In the genomic region with DNA sequence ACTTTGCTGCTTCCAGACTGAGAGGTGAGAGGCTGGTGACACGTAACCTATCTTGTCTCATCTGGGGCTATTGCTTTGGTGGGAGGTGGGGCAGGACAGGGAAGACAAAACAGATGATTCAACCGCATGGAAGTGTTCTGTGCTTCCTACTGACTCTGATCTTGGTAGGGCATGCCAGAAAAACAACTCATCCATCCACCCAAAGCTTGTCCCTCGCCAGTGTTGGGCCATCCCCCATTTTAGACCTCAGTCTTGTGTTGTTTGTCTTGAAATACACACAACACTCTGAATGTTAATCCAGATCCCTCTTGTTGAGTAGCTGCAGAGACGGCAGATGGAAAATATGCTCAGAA, we compare ENCODE assay signal across 20 cellular contexts. TPM values are rescaled to one million over a fixed set of nuclear protein-coding genes. Genes with fewer than 3 reads are reported as not detected.
DNase-seq lines count a peak whose midpoint lies in the region; ATAC-seq and TF ChIP-seq lines count a peak whose summit lies in the region.
"Had no signal": no experiment of that assay in that cellular context is flagged by ENCODE, and none has a peak within 500 bp of the region (broad histone marks: within the 10 kb centered on the region; RNA-seq: fewer than 3 reads in every experiment).

No MANE protein-coding gene starts in this region.

- no peaks in the 10 kb centered on the region for H3K36me3 Mint-ChIP-seq in endodermal cell (ENCODE audit: low read depth)
- H3K36me3 Mint-ChIP-seq: activated naive CD4-positive, alpha-beta T cell treated with anti-CD3 and anti-CD28 coated beads, Interleukin-2, amount 50 U/mL, for 24 hours; naive B cell had no signal

- intact Hi-C loops in esophagus squamous epithelium (cut with DNase I): no loop called here
- intact Hi-C loops in mucosa of descending colon (cut with DNase I, micrococcal nuclease): no loop called here

- no peaks in the 10 kb centered on the region for H3K36me3 ChIP-seq in endodermal cell (ENCODE audit: control insufficient read depth, insufficient read depth, low read length)
- H3K36me3 ChIP-seq in mesodermal cell (ENCODE audit: control insufficient read depth, insufficient read depth, low read length): no peaks in the 10 kb centered on the region
- H3K36me3 ChIP-seq in BE2C: no peaks in the 10 kb centered on the region
- H3K36me3 ChIP-seq in esophagus squamous epithelium: no peaks in the 10 kb centered on the region
- H3K36me3 ChIP-seq in mucosa of descending colon (ENCODE audit: low read depth): no peaks in the 10 kb centered on the region
- H3K36me3 ChIP-seq: left ventricle myocardium inferior had no signal

- DNase-seq in DMS53 treated with DMSO at 0.1 percent for 48 hours (lab: John Stamatoyannopoulos, UW; ENCODE audit: unreplicated experiment) (peak; percentile 40), M059J (ENCODE audit: low read depth) (peak; percentile 70), endodermal cell (no peak), BE2C (no peak), esophagus squamous epithelium (lab: John Stamatoyannopoulos, UW) (no peak), mucosa of descending colon (no peak), nucleus accumbens (lab: John Stamatoyannopoulos, UW) (no peak)
- DNase-seq: activated CD8-positive, alpha-beta memory T cell treated with anti-CD3 and anti-CD28 coated beads, Interleukin-2, amount 50 U/mL, for 4 hours; C1 segment of cervical spinal cord; hippocampal formation; left ventricle myocardium inferior; naive B cell had no signal

- no peak overlapping the region for H3K27ac ChIP-seq in endodermal cell (ENCODE audit: low read depth, low read length)
- peak overlapping the region; percentile 75 for H3K27ac ChIP-seq in mesodermal cell (ENCODE audit: low read depth, low read length, severe bottlenecking)
- no peak overlapping the region for H3K27ac ChIP-seq in esophagus squamous epithelium
- H3K27ac ChIP-seq: left ventricle myocardium inferior had no signal

- no peaks in the 10 kb centered on the region for H3K9me3 Mint-ChIP-seq in endodermal cell
- H3K9me3 Mint-ChIP-seq: activated naive CD4-positive, alpha-beta T cell treated with anti-CD3 and anti-CD28 coated beads, Interleukin-2, amount 50 U/mL, for 24 hours; central memory CD8-positive, alpha-beta T cell; T-helper 1 cell treated with Interleukin-12 subunit alpha and Interleukin-12 subunit beta and Interleukin-4 antibody, amounts not matched to agents 30 μg/mL and 1 μg/mL, for 36 hours had no signal

- H3K27me3 ChIP-seq in endodermal cell (ENCODE audit: control insufficient read depth, insufficient read depth, low read length, poor library complexity, severe bottlenecking) (no peaks in the 10 kb centered on the region), BE2C (no peaks in the 10 kb centered on the region), esophagus squamous epithelium (no peaks in the 10 kb centered on the region)

- H3K27me3 Mint-ChIP-seq in endodermal cell (ENCODE audit: insufficient read depth): no peaks in the 10 kb centered on the region
- H3K27me3 Mint-ChIP-seq: activated naive CD4-positive, alpha-beta T cell treated with anti-CD3 and anti-CD28 coated beads, Interleukin-2, amount 50 U/mL, for 24 hours had no signal

- H3K4me3 Mint-ChIP-seq in endodermal cell: peak overlapping the region; percentile 7
- H3K4me3 Mint-ChIP-seq: activated naive CD4-positive, alpha-beta T cell treated with anti-CD3 and anti-CD28 coated beads, Interleukin-2, amount 50 U/mL, for 24 hours; central memory CD8-positive, alpha-beta T cell; naive B cell; T-helper 1 cell treated with Interleukin-12 subunit alpha and Interleukin-12 subunit beta and Interleukin-4 antibody, amounts not matched to agents 30 μg/mL and 1 μg/mL, for 36 hours had no signal

- H3K9me3 ChIP-seq in endodermal cell (ENCODE audit: control insufficient read depth, low read length): peaks cover 5% of the 10 kb centered on the region
- H3K9me3 ChIP-seq in mesodermal cell (ENCODE audit: control insufficient read depth, low read length): no peaks in the 10 kb centered on the region
- H3K9me3 ChIP-seq in BE2C: no peaks in the 10 kb centered on the region
- H3K9me3 ChIP-seq in esophagus squamous epithelium: no peaks in the 10 kb centered on the region
- no peaks in the 10 kb centered on the region for H3K9me3 ChIP-seq in mucosa of descending colon
- H3K9me3 ChIP-seq: left ventricle myocardium inferior had no signal

- TF ChIP-seq CTCF in endodermal cell (conservative IDR thresholded peaks at IDR 0.05) (no peak), BE2C (IDR thresholded peaks at IDR 0.05; ENCODE audit: low read depth, low read length) (no peak), esophagus squamous epithelium (IDR thresholded peaks at IDR 0.05) (no peak), mucosa of descending colon (IDR thresholded peaks at IDR 0.05) (no peak)

- no peak overlapping the region for H3K9ac ChIP-seq in endodermal cell (ENCODE audit: extremely low read depth, low read length, poor library complexity, severe bottlenecking)

- no peak for ATAC-seq in mucosa of descending colon

- peaks cover 3% of the 10 kb centered on the region for H3K4me1 ChIP-seq in endodermal cell (ENCODE audit: control insufficient read depth, insufficient read depth, low read length)
- peaks cover 33% of the 10 kb centered on the region for H3K4me1 ChIP-seq in mesodermal cell (ENCODE audit: control insufficient read depth, insufficient read depth, low read length, poor library complexity, severe bottlenecking)
- H3K4me1 ChIP-seq in BE2C: peaks cover 24% of the 10 kb centered on the region
- H3K4me1 ChIP-seq in esophagus squamous epithelium: peaks cover 0 to 6% (median 0%) of the 10 kb centered on the region in 3 donors
- H3K4me1 ChIP-seq in mucosa of descending colon (ENCODE audit: low read depth): no peaks in the 10 kb centered on the region
- H3K4me1 ChIP-seq: left ventricle myocardium inferior had no signal

- H3K4me3 ChIP-seq in endodermal cell (ENCODE audit: low read length): no peak overlapping the region
- no peak overlapping the region for H3K4me3 ChIP-seq in mesodermal cell (ENCODE audit: extremely low read depth, insufficient read depth, low read length, poor library complexity, severe bottlenecking)
- H3K4me3 ChIP-seq in BE2C (ENCODE audit: low read depth, low read length): no peak overlapping the region
- H3K4me3 ChIP-seq in esophagus squamous epithelium: no peak overlapping the region
- no peak overlapping the region for H3K4me3 ChIP-seq in mucosa of descending colon
- H3K4me3 ChIP-seq: left ventricle myocardium inferior had no signal

- peaks cover 16% of the 10 kb centered on the region for H3K4me1 Mint-ChIP-seq in endodermal cell
- H3K4me1 Mint-ChIP-seq: central memory CD8-positive, alpha-beta T cell; naive B cell had no signal

- H3K27ac Mint-ChIP-seq in endodermal cell: no peak overlapping the region
- H3K27ac Mint-ChIP-seq: activated naive CD4-positive, alpha-beta T cell treated with anti-CD3 and anti-CD28 coated beads, Interleukin-2, amount 50 U/mL, for 24 hours; naive B cell; T-helper 1 cell treated with Interleukin-12 subunit alpha and Interleukin-12 subunit beta and Interleukin-4 antibody, amounts not matched to agents 30 μg/mL and 1 μg/mL, for 36 hours had no signal

- no peak for TF ChIP-seq POLR2A in esophagus squamous epithelium (IDR thresholded peaks at IDR 0.05)

- 76 to 79% methylated on average over 3 to 4 of the region's 4 CpGs for WGBS in endodermal cell (ENCODE audit: insufficient coverage in 1 of 2, insufficient read length in 1 of 2), 2 experiments
- 88 to 92% methylated on average over 1 to 2 of the region's 4 CpGs for WGBS in mesodermal cell (ENCODE audit: insufficient coverage in 2 of 2), 2 experiments
- 55 to 79% methylated on average over 4 of the region's 4 CpGs for WGBS in esophagus squamous epithelium, 2 donors

RNA-seq across cellular contexts. Expression of a gene that starts 0.4 kb away (rescaled TPM):
- total RNA-seq in M059J (2014; rRNA removed; shearing (Covaris generic)): 1.5 and 3.1 TPM in 2 replicates
- under 1 TPM in 1 of 2 donors, not detected in 1; 0.90 TPM for total RNA-seq in endodermal cell
- polyA plus RNA-seq in endodermal cell (2013, experiment 1 of 2): 0.96 TPM
- 0.87 TPM for polyA plus RNA-seq in endodermal cell (2013, experiment 2 of 2)
- polyA plus RNA-seq in mesodermal cell (2013, experiment 1 of 2): 0.48 TPM
- polyA plus RNA-seq in mesodermal cell (2013, experiment 2 of 2): 1.9 TPM
- polyA plus RNA-seq in BE2C (2012; ENCODE audit: insufficient read depth, insufficient read length, low read depth): not detected
- total RNA-seq in esophagus squamous epithelium: not detected
- not detected for total RNA-seq in mucosa of descending colon
- total RNA-seq: HepG2, left ventricle myocardium inferior, NCI-H460, OCI-LY7, temporal lobe had no signal
- polyA plus RNA-seq: HepG2 had no signal

Comparison
In these comparisons a context has a peak if more than half of its experiments do, and no peak if none do; other contexts are left out.
1. DNase-seq: peak in DMS53 treated with DMSO at 0.1 percent for 48 hours (single experiment) and M059J (single experiment); none in endodermal cell (single experiment), BE2C (single experiment), esophagus squamous epithelium (single experiment), mucosa of descending colon (0 of 3) and nucleus accumbens (0 of 56).